In the genomic region with DNA sequence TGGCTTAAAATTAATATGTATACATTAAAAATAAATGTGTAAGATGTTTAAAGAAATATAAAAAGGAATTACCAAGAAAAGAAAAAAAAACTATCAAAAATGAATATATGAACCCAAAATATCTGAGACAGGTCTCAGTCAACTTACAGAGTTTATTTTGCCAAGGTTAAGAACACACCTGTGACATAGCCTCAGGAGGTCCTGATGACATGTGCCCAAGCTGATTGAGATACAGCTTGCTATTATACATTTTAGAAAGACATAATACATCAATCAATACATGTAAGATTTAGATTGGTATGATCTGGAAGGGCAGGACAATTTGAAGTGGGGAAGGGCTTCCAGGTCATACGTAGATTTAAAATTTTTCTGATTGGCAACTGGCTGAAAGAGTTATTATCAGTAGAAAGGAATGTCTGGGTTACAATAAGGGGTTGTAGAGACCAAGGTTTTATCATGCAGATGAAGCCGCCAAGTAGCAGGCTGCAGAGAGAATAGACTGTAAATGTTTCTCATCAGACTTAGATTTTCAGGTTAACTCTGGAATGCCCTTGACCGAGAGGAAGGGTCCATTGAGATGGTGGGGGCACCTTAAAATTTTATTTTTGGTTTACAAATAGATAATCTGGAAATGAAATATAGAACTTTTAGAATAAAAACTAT, we compare ENCODE assay signal across 18 cellular contexts.
"Had no signal": no experiment of that assay in that cellular context is flagged by ENCODE, and none has a peak within 500 bp of the region (broad histone marks: within the 10 kb centered on the region; RNA-seq: fewer than 3 reads in every experiment).

No MANE protein-coding gene starts in this region.

- ATAC-seq: foreskin keratinocyte; lower lobe of right lung; sciatic nerve; stimulated activated effector memory CD8-positive, alpha-beta T cell treated with anti-CD3 and anti-CD28 coated beads, Interleukin-12 subunit alpha, Interleukin-12 subunit beta, amount 100 ng/mL, for 72 hours; stimulated activated naive CD8-positive, alpha-beta T cell treated with anti-CD3 and anti-CD28 coated beads, Interleukin-15, amount 100 ng/mL, for 72 hours had no signal

- FAIRE-seq: keratinocyte, small intestine had no signal

- H3K4me3 ChIP-seq: adrenal gland, ascending aorta, lower lobe of right lung, neural progenitor cell, tibial artery had no signal

- H3K9me3 ChIP-seq: adrenal gland, ascending aorta, lower lobe of right lung, tibial artery had no signal

- H3K27ac ChIP-seq: adrenal gland, ascending aorta, brain microvascular endothelial cell, foreskin keratinocyte, lower lobe of right lung, neural progenitor cell, tibial artery had no signal

- H3K36me3 ChIP-seq: adrenal gland, ascending aorta, brain microvascular endothelial cell, lower lobe of right lung, neural progenitor cell, tibial artery had no signal

- H3K9ac ChIP-seq: neural progenitor cell had no signal

- H3K4me1 ChIP-seq: ascending aorta had no signal

- H3K27me3 ChIP-seq: adrenal gland, ascending aorta, brain microvascular endothelial cell, foreskin keratinocyte, neural progenitor cell, tibial artery had no signal

- DNase-seq: activated T-cell treated with anti-CD3 and anti-CD28 coated beads, Interleukin-2, amount 50 U/mL, for 1 hour; adrenal gland; brain microvascular endothelial cell; central memory CD4-positive, alpha-beta T cell; dermis blood vessel endothelial cell; effector CD8-positive, alpha-beta T cell; foreskin keratinocyte; lower lobe of right lung; naive B cell; small intestine; stimulated activated CD4-positive, alpha-beta T cell treated with anti-CD3 and anti-CD28 coated beads, Interleukin-2, amount 100 ng/mL, for 24 hours; stimulated activated naive CD8-positive, alpha-beta T cell treated with anti-CD3 and anti-CD28 coated beads, Interleukin-15, amount 100 ng/mL, for 72 hours; tibial artery had no signal

- H3K4me2 ChIP-seq: neural progenitor cell had no signal
